In genomic region chr11:64305075-64305690, GRCh38 we compare ENCODE assay signal across 1 cellular context.
A peak's percentile ranks its signal among the peaks of the same experiment; 100 is the strongest.
TF ChIP-seq lines count a peak whose summit lies in the region.

TSS of gene ESRRA (plus strand) at chr11:64305524. CDS start at chr11:64307180, 1,656 bp downstream.

TF ChIP-seq in HepG2, 621 proteins besides CTCF, POLR2A, EP300 and RAD21 (continues in another document):
- no peak for TF ChIP-seq KIAA2018 (CRISPR knock-in tag; IDR thresholded peaks at IDR 0.05; ENCODE audit: borderline replicate concordance)
- TF ChIP-seq, protein P1, sequence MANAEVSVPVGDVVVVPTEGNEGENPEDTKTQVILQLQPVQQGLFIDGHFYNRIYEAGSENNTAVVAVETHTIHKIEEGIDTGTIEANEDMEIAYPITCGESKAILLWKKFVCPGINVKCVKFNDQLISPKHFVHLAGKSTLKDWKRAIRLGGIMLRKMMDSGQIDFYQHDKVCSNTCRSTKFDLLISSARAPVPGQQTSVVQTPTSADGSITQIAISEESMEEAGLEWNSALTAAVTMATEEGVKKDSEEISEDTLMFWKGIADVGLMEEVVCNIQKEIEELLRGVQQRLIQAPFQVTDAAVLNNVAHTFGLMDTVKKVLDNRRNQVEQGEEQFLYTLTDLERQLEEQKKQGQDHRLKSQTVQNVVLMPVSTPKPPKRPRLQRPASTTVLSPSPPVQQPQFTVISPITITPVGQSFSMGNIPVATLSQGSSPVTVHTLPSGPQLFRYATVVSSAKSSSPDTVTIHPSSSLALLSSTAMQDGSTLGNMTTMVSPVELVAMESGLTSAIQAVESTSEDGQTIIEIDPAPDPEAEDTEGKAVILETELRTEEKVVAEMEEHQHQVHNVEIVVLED (CRISPR knock-in tag; IDR thresholded peaks at IDR 0.05; ENCODE audit: borderline replicate concordance), result 0 out of 2 replicates have a peak, but pooled peaks have one; percentile 54
- peak; percentile 48; the same call in 1 of the 2 replicates for TF ChIP-seq SP5 (CRISPR knock-in tag; IDR thresholded peaks at IDR 0.05; ENCODE audit: borderline replicate concordance, low read depth)
- no peak for TF ChIP-seq SRSF9 (IDR thresholded peaks at IDR 0.05; ENCODE audit: borderline replicate concordance, insufficient read depth, low read depth, low read length, poor library complexity, severe bottlenecking)
- no peak for TF ChIP-seq SMARCC2 (IDR thresholded peaks at IDR 0.05)
- no peak for TF ChIP-seq WIZ (CRISPR knock-in tag; IDR thresholded peaks at IDR 0.05)
- TF ChIP-seq, protein P2, sequence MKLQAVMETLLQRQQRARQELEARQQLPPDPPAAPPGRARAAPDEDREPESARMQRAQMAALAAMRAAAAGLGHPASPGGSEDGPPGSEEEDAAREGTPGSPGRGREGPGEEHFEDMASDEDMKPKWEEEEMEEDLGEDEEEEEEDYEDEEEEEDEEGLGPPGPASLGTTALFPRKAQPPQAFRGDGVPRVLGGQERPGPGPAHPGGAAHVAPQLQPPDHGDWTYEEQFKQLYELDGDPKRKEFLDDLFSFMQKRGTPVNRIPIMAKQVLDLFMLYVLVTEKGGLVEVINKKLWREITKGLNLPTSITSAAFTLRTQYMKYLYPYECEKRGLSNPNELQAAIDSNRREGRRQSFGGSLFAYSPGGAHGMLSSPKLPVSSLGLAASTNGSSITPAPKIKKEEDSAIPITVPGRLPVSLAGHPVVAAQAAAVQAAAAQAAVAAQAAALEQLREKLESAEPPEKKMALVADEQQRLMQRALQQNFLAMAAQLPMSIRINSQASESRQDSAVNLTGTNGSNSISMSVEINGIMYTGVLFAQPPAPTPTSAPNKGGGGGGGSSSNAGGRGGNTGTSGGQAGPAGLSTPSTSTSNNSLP (IDR thresholded peaks at IDR 0.05; ENCODE audit: low read depth, low read length), result no peak
- no peak for TF ChIP-seq ETV6 (CRISPR knock-in tag; conservative IDR thresholded peaks at IDR 0.05)
- TF ChIP-seq NFYB (CRISPR knock-in tag; IDR thresholded peaks at IDR 0.05), result peak; percentile 41; the same call in 1 of the 2 replicates
- TF ChIP-seq, protein P3, sequence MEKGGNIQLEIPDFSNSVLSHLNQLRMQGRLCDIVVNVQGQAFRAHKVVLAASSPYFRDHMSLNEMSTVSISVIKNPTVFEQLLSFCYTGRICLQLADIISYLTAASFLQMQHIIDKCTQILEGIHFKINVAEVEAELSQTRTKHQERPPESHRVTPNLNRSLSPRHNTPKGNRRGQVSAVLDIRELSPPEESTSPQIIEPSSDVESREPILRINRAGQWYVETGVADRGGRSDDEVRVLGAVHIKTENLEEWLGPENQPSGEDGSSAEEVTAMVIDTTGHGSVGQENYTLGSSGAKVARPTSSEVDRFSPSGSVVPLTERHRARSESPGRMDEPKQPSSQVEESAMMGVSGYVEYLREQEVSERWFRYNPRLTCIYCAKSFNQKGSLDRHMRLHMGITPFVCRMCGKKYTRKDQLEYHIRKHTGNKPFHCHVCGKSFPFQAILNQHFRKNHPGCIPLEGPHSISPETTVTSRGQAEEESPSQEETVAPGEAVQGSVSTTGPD (CRISPR knock-in tag; IDR thresholded peaks at IDR 0.05), result no peak
- TF ChIP-seq CEBPG (CRISPR knock-in tag; IDR thresholded peaks at IDR 0.05), result peak; percentile 81
- no peak for TF ChIP-seq GFI1 (CRISPR knock-in tag; IDR thresholded peaks at IDR 0.05; ENCODE audit: borderline replicate concordance)
- TF ChIP-seq ZNF776 (CRISPR knock-in tag; IDR thresholded peaks at IDR 0.05), result no peak
- no peak for TF ChIP-seq KLF9 (CRISPR knock-in tag; IDR thresholded peaks at IDR 0.05; ENCODE audit: low read depth)
- no peak for TF ChIP-seq ZMYM4 (CRISPR knock-in tag; IDR thresholded peaks at IDR 0.05)
- TF ChIP-seq HIVEP1 (CRISPR knock-in tag; IDR thresholded peaks at IDR 0.05), result no peak
- no peak for TF ChIP-seq ZNF709 (CRISPR knock-in tag; IDR thresholded peaks at IDR 0.05)
- TF ChIP-seq, protein P4, sequence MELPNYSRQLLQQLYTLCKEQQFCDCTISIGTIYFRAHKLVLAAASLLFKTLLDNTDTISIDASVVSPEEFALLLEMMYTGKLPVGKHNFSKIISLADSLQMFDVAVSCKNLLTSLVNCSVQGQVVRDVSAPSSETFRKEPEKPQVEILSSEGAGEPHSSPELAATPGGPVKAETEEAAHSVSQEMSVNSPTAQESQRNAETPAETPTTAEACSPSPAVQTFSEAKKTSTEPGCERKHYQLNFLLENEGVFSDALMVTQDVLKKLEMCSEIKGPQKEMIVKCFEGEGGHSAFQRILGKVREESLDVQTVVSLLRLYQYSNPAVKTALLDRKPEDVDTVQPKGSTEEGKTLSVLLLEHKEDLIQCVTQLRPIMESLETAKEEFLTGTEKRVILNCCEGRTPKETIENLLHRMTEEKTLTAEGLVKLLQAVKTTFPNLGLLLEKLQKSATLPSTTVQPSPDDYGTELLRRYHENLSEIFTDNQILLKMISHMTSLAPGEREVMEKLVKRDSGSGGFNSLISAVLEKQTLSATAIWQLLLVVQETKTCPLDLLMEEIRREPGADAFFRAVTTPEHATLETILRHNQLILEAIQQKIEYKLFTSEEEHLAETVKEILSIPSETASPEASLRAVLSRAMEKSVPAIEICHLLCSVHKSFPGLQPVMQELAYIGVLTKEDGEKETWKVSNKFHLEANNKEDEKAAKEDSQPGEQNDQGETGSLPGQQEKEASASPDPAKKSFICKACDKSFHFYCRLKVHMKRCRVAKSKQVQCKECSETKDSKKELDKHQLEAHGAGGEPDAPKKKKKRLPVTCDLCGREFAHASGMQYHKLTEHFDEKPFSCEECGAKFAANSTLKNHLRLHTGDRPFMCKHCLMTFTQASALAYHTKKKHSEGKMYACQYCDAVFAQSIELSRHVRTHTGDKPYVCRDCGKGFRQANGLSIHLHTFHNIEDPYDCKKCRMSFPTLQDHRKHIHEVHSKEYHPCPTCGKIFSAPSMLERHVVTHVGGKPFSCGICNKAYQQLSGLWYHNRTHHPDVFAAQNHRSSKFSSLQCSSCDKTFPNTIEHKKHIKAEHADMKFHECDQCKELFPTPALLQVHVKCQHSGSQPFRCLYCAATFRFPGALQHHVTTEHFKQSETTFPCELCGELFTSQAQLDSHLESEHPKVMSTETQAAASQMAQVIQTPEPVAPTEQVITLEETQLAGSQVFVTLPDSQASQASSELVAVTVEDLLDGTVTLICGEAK (IDR thresholded peaks at IDR 0.05), result no peak
- TF ChIP-seq, protein P4 (CRISPR knock-in tag; IDR thresholded peaks at IDR 0.05), result no peak; the same call in 1 of the 2 replicates
- TF ChIP-seq ZNF687 (CRISPR knock-in tag; IDR thresholded peaks at IDR 0.05), result no peak
- TF ChIP-seq ZNF441 (CRISPR knock-in tag; IDR thresholded peaks at IDR 0.05; ENCODE audit: borderline replicate concordance), result peak; percentile 100
- peak; percentile 81 for TF ChIP-seq MAZ (IDR thresholded peaks at IDR 0.05; ENCODE audit: borderline replicate concordance, low read depth, low read length)
- peak; percentile 33; the same call in 1 of the 2 replicates for TF ChIP-seq MAZ (CRISPR knock-in tag; IDR thresholded peaks at IDR 0.05; ENCODE audit: low read depth)
- TF ChIP-seq ZNF562 (CRISPR knock-in tag; IDR thresholded peaks at IDR 0.05; ENCODE audit: borderline replicate concordance), result no peak
- TF ChIP-seq TOPORS (CRISPR knock-in tag; IDR thresholded peaks at IDR 0.05), result no peak
- no peak for TF ChIP-seq ZNF33A (CRISPR knock-in tag; IDR thresholded peaks at IDR 0.05; ENCODE audit: borderline replicate concordance)
- TF ChIP-seq ZEB1 (IDR thresholded peaks at IDR 0.05; ENCODE audit: insufficient replicate concordance, low read depth), result no peak
- TF ChIP-seq RFX1 (IDR thresholded peaks at IDR 0.05), result no peak
- no peak for TF ChIP-seq DR1 (CRISPR knock-in tag; IDR thresholded peaks at IDR 0.05)
